9 cellular contexts compared by ENCODE assay signal in genomic region chr16:71969353-71969752, GRCh38. TPM values are rescaled to one million over a fixed set of nuclear protein-coding genes. Genes with fewer than 3 reads are reported as not detected.
"Had no signal": no experiment of that assay in that cellular context is flagged by ENCODE, and none has a peak within 500 bp of the region (broad histone marks: within the 10 kb centered on the region; RNA-seq: fewer than 3 reads in every experiment).

No MANE protein-coding gene starts in this region.

- DNase-seq: GDM1, GF-D8 had no signal

- ATAC-seq: GM12878 had no signal

- FAIRE-seq: G401.6, GM12878, GM12891, GM12892, GM18507, GM19239 had no signal

- H3K4me3 ChIP-seq: GM12878 had no signal

RNA-seq across cellular contexts. Expression of gene PKD1L3, which starts 30.8 kb away (rescaled TPM):
- total RNA-seq: G401 had no signal
